In the genomic region with DNA sequence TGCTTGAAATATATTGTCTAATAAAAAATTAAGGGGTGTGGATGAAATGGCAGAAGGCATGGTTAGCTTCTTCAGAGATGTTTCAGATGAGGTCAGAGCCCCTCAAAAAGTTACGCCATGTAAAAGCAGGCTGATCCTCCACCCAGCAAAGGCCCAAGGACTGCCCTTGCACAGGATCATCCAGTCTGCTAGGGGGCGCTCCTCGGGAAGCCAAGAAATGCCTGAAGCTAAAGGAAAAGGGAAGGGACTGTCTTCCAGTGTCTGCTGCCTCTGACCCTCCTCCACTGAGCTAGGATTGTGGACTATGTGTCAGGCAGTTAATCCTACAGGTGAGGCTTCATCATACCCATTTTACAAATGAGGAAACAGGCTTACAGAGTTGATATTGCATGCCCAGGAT, we compare ENCODE assay signal across 2 cellular contexts.
TF ChIP-seq lines count a peak whose summit lies in the region.

No MANE protein-coding gene starts in this region.

TF ChIP-seq in IMR-90, 13 proteins besides CTCF, POLR2A, EP300 and RAD21:
- TF ChIP-seq CEBPB (IDR thresholded peaks at IDR 0.05; ENCODE audit: low read depth, low read length) (no peak), MAFK (IDR thresholded peaks at IDR 0.05; ENCODE audit: low read depth, low read length) (no peak), MXI1 (IDR thresholded peaks at IDR 0.05; ENCODE audit: borderline replicate concordance, low read depth, low read length) (no peak), RFX5 (IDR thresholded peaks at IDR 0.05; ENCODE audit: low read depth, low read length) (no peak), FOS (IDR thresholded peaks at IDR 0.05; ENCODE audit: low read depth, low read length) (no peak), SMC3 (IDR thresholded peaks at IDR 0.05; ENCODE audit: low read depth, low read length) (no peak)
- TF ChIP-seq, protein P1, sequence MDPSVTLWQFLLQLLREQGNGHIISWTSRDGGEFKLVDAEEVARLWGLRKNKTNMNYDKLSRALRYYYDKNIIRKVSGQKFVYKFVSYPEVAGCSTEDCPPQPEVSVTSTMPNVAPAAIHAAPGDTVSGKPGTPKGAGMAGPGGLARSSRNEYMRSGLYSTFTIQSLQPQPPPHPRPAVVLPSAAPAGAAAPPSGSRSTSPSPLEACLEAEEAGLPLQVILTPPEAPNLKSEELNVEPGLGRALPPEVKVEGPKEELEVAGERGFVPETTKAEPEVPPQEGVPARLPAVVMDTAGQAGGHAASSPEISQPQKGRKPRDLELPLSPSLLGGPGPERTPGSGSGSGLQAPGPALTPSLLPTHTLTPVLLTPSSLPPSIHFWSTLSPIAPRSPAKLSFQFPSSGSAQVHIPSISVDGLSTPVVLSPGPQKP (IDR thresholded peaks at IDR 0.05; ENCODE audit: borderline replicate concordance, low read depth, low read length): no peak

TF ChIP-seq in K562, 482 proteins besides CTCF, POLR2A, EP300 and RAD21:
- TF ChIP-seq TEAD4 (IDR thresholded peaks at IDR 0.05; ENCODE audit: low read length) (no peak), TEAD4 (CRISPR knock-in tag; IDR thresholded peaks at IDR 0.05; ENCODE audit: borderline replicate concordance) (no peak), ZNF695 (CRISPR knock-in tag; IDR thresholded peaks at IDR 0.05) (no peak), POLR2AphosphoS2 (IDR thresholded peaks at IDR 0.05; ENCODE audit: low read length) (no peak), SIRT6 (IDR thresholded peaks at IDR 0.05; ENCODE audit: low read depth, low read length) (no peak), TCF7 (IDR thresholded peaks at IDR 0.05; ENCODE audit: borderline replicate concordance) (no peak), EP400 (IDR thresholded peaks at IDR 0.05) (no peak)
